In genomic region chr16:75433732-75434413, GRCh38 we compare ENCODE assay signal across 8 cellular contexts. TPM values are rescaled to one million over a fixed set of nuclear protein-coding genes. Genes with fewer than 3 reads are reported as not detected.
DNase-seq lines count a peak whose midpoint lies in the region; ATAC-seq, FAIRE-seq and TF ChIP-seq lines count a peak whose summit lies in the region.

No MANE protein-coding gene starts in this region.

- H3K27ac ChIP-seq in lower lobe of right lung (peak overlapping the region; percentile 98), substantia nigra (ENCODE audit: low read depth, low read length, poor library complexity, severe bottlenecking) (peak overlapping the region; percentile 87)

- intact Hi-C loops in lower lobe of right lung (cut with DNase I) = no loop called here

- no peaks in the 10 kb centered on the region for H3K9me3 ChIP-seq in lower lobe of right lung

- peak; percentile 61 for TF ChIP-seq POLR2A in GM12892 (IDR thresholded peaks at IDR 0.05; ENCODE audit: low read depth, low read length)

- peak; percentile 76 for DNase-seq in AG08396 (ENCODE audit: low spot score)
- peak; percentile 51 for DNase-seq in GM12892 (ENCODE audit: insufficient read length)
- peak; percentile 62 for DNase-seq in NCI-H1105 (lab: John Stamatoyannopoulos, UW)
- DNase-seq in T-helper 1 cell = peak in 4 of 5 donors; percentile 55 to 85 (median 69)
- DNase-seq in effector CD8-positive, alpha-beta T cell (lab: John Stamatoyannopoulos, UW) = peak; percentile 78
- peak; percentile 63 for DNase-seq in lower lobe of right lung
- peak in 43 of 49 donors; percentile 42 to 91 (median 81) for DNase-seq in substantia nigra (lab: John Stamatoyannopoulos, UW)

- peaks cover 12% of the 10 kb centered on the region for H3K4me1 ChIP-seq in lower lobe of right lung

- no peaks in the 10 kb centered on the region for H3K27me3 ChIP-seq in lower lobe of right lung (ENCODE audit: low read depth)

- H3K36me3 ChIP-seq in lower lobe of right lung = no peaks in the 10 kb centered on the region

- TF ChIP-seq CTCF in lower lobe of right lung (IDR thresholded peaks at IDR 0.05) = no peak

- peak overlapping the region; percentile 98 for H3K4me3 ChIP-seq in lower lobe of right lung

- peak; percentile 68 for FAIRE-seq in GM12892 (lab: Jason Lieb, UNC)

- peak; percentile 72 for ATAC-seq in HG02759 (IDR thresholded peaks at IDR 0.05; ENCODE audit: unreplicated experiment)
- peak; percentile 86 to 89 for ATAC-seq in lower lobe of right lung

RNA-seq across cellular contexts. Expression of gene CFDP1, which starts 0.6 kb away (rescaled TPM):
- polyA plus RNA-seq in GM12892 (2012; ENCODE audit: missing spikeins) = 55.3 TPM
- total RNA-seq in lower lobe of right lung = 57.7 TPM

RNA-seq across cellular contexts. Expression of gene TMEM170A, which starts 30.6 kb away (rescaled TPM):
- 16.5 TPM for polyA plus RNA-seq in GM12892 (2012; ENCODE audit: missing spikeins)
- total RNA-seq in lower lobe of right lung = 31.2 TPM

Comparison
In these comparisons a context has a peak if more than half of its experiments do, and no peak if none do; other contexts are left out.
1. Peak in every context shown above with its lines: DNase-seq, ATAC-seq, H3K4me3 ChIP-seq and H3K27ac ChIP-seq.